In genomic region chrX:47618923-47619485, GRCh38 we compare ENCODE assay signal across 10 cellular contexts. TPM values are rescaled to one million over a fixed set of nuclear protein-coding genes. Genes with fewer than 3 reads are reported as not detected.
DNase-seq lines count a peak whose midpoint lies in the region; ATAC-seq and TF ChIP-seq lines count a peak whose summit lies in the region.
"Had no signal": no experiment of that assay in that cellular context is flagged by ENCODE, and none has a peak within 500 bp of the region (broad histone marks: within the 10 kb centered on the region; RNA-seq: fewer than 3 reads in every experiment).

No MANE protein-coding gene starts in this region.

- peaks cover 17% of the 10 kb centered on the region for H3K4me1 Mint-ChIP-seq in activated naive CD8-positive, alpha-beta T cell (ENCODE audit: low read depth)
- H3K4me1 Mint-ChIP-seq in type B pancreatic cell (ENCODE audit: unreplicated experiment) = no peaks in the 10 kb centered on the region

- peak overlapping the region in 8 of 12 donors; percentile 33 to 60 (median 46) for H3K4me3 ChIP-seq in heart left ventricle
- H3K4me3 ChIP-seq in prostate gland = peak overlapping the region in 1 of 2 donors; percentile 21
- H3K4me3 ChIP-seq: PC-9 had no signal

- H3K9me3 Mint-ChIP-seq in activated naive CD8-positive, alpha-beta T cell (ENCODE audit: low read depth) = no peaks in the 10 kb centered on the region
- no peaks in the 10 kb centered on the region for H3K9me3 Mint-ChIP-seq in type B pancreatic cell

- H3K27ac ChIP-seq in heart left ventricle (no peak overlapping the region), prostate gland (no peak overlapping the region)
- H3K27ac ChIP-seq: PC-9 had no signal

- TF ChIP-seq CTCF in heart left ventricle (IDR thresholded peaks at IDR 0.05) (no peak), type B pancreatic cell (conservative IDR thresholded peaks at IDR 0.05) (no peak), prostate gland (IDR thresholded peaks at IDR 0.05) (no peak)

- H3K9me3 ChIP-seq in heart left ventricle = no peaks in the 10 kb centered on the region
- no peaks in the 10 kb centered on the region for H3K9me3 ChIP-seq in prostate gland
- H3K9me3 ChIP-seq: tibial nerve had no signal

- DNase-seq in heart left ventricle (no peak), Right ventricle myocardium inferior (ENCODE audit: missing footprints) (no peak), islet precursor cell (peak; percentile 50), type B pancreatic cell (ENCODE audit: extremely low spot score, unreplicated experiment) (no peak), DMS153 (lab: John Stamatoyannopoulos, UW) (no peak), prostate gland (ENCODE audit: low spot score) (no peak), Ammon's horn (ENCODE audit: low spot score) (no peak)
- DNase-seq: PC-9 had no signal

- H3K36me3 ChIP-seq in heart left ventricle (no peaks in the 10 kb centered on the region), prostate gland (no peaks in the 10 kb centered on the region)
- H3K36me3 ChIP-seq: tibial nerve had no signal

- peak overlapping the region; percentile 75 for H3K4me3 Mint-ChIP-seq in activated naive CD8-positive, alpha-beta T cell
- H3K4me3 Mint-ChIP-seq in type B pancreatic cell = peak overlapping the region; percentile 69

- no peaks in the 10 kb centered on the region for H3K36me3 Mint-ChIP-seq in activated naive CD8-positive, alpha-beta T cell
- no peaks in the 10 kb centered on the region for H3K36me3 Mint-ChIP-seq in type B pancreatic cell

- TF ChIP-seq POLR2A in heart left ventricle (IDR thresholded peaks at IDR 0.05) = no peak
- TF ChIP-seq POLR2A in prostate gland (IDR thresholded peaks at IDR 0.05) = no peak

- no peak overlapping the region for H3K27ac Mint-ChIP-seq in activated naive CD8-positive, alpha-beta T cell
- no peak overlapping the region for H3K27ac Mint-ChIP-seq in type B pancreatic cell

- ATAC-seq in heart left ventricle (no peak), Right ventricle myocardium inferior (no peak)

- H3K27me3 Mint-ChIP-seq in activated naive CD8-positive, alpha-beta T cell = no peaks in the 10 kb centered on the region
- peaks cover 52% of the 10 kb centered on the region for H3K27me3 Mint-ChIP-seq in type B pancreatic cell

- H3K4me1 ChIP-seq in heart left ventricle = peaks cover 0 to 6% (median 0%) of the 10 kb centered on the region in 12 donors
- H3K4me1 ChIP-seq in prostate gland (replicated peaks) = no peaks in the 10 kb centered on the region

- intact Hi-C loops in heart left ventricle (cut with DNase I) (loop anchor here in 2 of 10 donors (5.0 to 10.0 kb wide), 2 partner anchors 37 to 54 kb away; partner anchors contain the start of genes ARAF (in 1 of the 2) and TIMP1 (in 1 of the 2)), Right ventricle myocardium inferior (cut with DNase I) (no loop called here), prostate gland (cut with DNase I) (no loop called here)

- H3K27me3 ChIP-seq in heart left ventricle (peaks cover 0 to 14% (median 0%) of the 10 kb centered on the region in 9 donors), prostate gland (replicated peaks; ENCODE audit: insufficient read depth) (no peaks in the 10 kb centered on the region)

- WGBS in heart left ventricle, 4 donors = 27 to 57% (median 43%) methylated on average over 20 to 32 of the region's 32 CpGs
- WGBS in prostate gland = 31% methylated on average over 24 of the region's 32 CpGs

RNA-seq across cellular contexts. Expression of gene SYN1, which starts 0.7 kb away (rescaled TPM):
- total RNA-seq in heart left ventricle (10 to 100 TPM in 5 of 9 donors, 1 to 10 TPM in 4; 7.1 to 20.5 (median 11.2) TPM), Right ventricle myocardium inferior (11.1 TPM), type B pancreatic cell (ENCODE audit: low replicate concordance) (3.7 and 4.2 TPM in 2 replicates), prostate gland (1 to 10 TPM in 1 of 2 donors, under 1 TPM in 1; 0.14 to 4.1 TPM)
- polyA plus RNA-seq in heart left ventricle = 10 to 100 TPM; 11.3 to 20.5 TPM
- total RNA-seq: PC-9 had no signal

RNA-seq across cellular contexts. Expression of gene CFP, which starts 10.7 kb away (rescaled TPM):
- total RNA-seq in heart left ventricle = 10 to 100 TPM in 2 of 9 donors, 1 to 10 TPM in 6, under 1 TPM in 1; 0.98 to 24.7 (median 1.9) TPM
- polyA plus RNA-seq in heart left ventricle = 1 to 10 TPM; 1.2 to 1.6 TPM
- 3.7 TPM for total RNA-seq in Right ventricle myocardium inferior
- 0.50 and 0.51 TPM in 2 replicates for total RNA-seq in type B pancreatic cell (ENCODE audit: low replicate concordance)
- total RNA-seq in prostate gland = 1 to 10 TPM in 1 of 2 donors, under 1 TPM in 1; 0.09 to 2.9 TPM

RNA-seq across cellular contexts. Expression of gene ELK1, which starts 31.4 kb away (rescaled TPM):
- total RNA-seq in heart left ventricle = 10 to 100 TPM; 23.7 to 35.3 (median 29.7) TPM
- polyA plus RNA-seq in heart left ventricle = 10 to 100 TPM in 1 of 2 donors, 1 to 10 TPM in 1; 9.9 to 67.2 TPM
- total RNA-seq in Right ventricle myocardium inferior = 19.3 TPM
- 23.8 and 30.7 TPM in 2 replicates for total RNA-seq in type B pancreatic cell (ENCODE audit: low replicate concordance)
- 100 to 1,000 TPM in 1 of 2 donors, 10 to 100 TPM in 1; 28.6 to 105 TPM for total RNA-seq in prostate gland

RNA-seq across cellular contexts. Expression of gene TIMP1, which starts 36.8 kb away (rescaled TPM):
- 100 to 1,000 TPM in 5 of 9 donors, 10 to 100 TPM in 4; 52.5 to 864 (median 177) TPM for total RNA-seq in heart left ventricle
- polyA plus RNA-seq in heart left ventricle = 100 to 1,000 TPM in 1 of 2 donors, 10 to 100 TPM in 1; 83.9 to 398 TPM
- 112 TPM for total RNA-seq in Right ventricle myocardium inferior
- 31.8 and 95.4 TPM in 2 replicates for total RNA-seq in type B pancreatic cell (ENCODE audit: low replicate concordance)
- total RNA-seq in prostate gland = 100 to 1,000 TPM; 373 to 916 TPM

RNA-seq across cellular contexts. Expression of gene UXT, which starts 40.0 kb away (rescaled TPM):
- total RNA-seq in heart left ventricle (100 to 1,000 TPM in 3 of 9 donors, 10 to 100 TPM in 6; 74.4 to 132 (median 96.5) TPM), Right ventricle myocardium inferior (86.4 TPM), type B pancreatic cell (ENCODE audit: low replicate concordance) (87.5 and 96.4 TPM in 2 replicates), prostate gland (100 to 1,000 TPM in 1 of 2 donors, 10 to 100 TPM in 1; 75.5 to 173 TPM)
- polyA plus RNA-seq in heart left ventricle = 100 to 1,000 TPM; 113 to 193 TPM
